Comparison of ENCODE assay signal across 1 cellular context in genomic region chr3:43155464-43156121, GRCh38.
TF ChIP-seq lines count a peak whose summit lies in the region.

No MANE protein-coding gene starts in this region.

TF ChIP-seq in K562, 482 proteins besides CTCF, POLR2A, EP300 and RAD21 (continued from another document):
- TF ChIP-seq ZNF449 (CRISPR knock-in tag; IDR thresholded peaks at IDR 0.05) (no peak), PTTG1 (tag; IDR thresholded peaks at IDR 0.05; ENCODE audit: low read depth) (no peak), ZNF232 (CRISPR knock-in tag; IDR thresholded peaks at IDR 0.05) (no peak), SMC3 (conservative IDR thresholded peaks at IDR 0.05; ENCODE audit: insufficient read depth, low read depth, low read length) (peak; percentile 62), ZNF165 (CRISPR knock-in tag; IDR thresholded peaks at IDR 0.05; ENCODE audit: borderline replicate concordance) (no peak), ZBTB34 (CRISPR knock-in tag; IDR thresholded peaks at IDR 0.05) (no peak), ZNF699 (CRISPR knock-in tag; IDR thresholded peaks at IDR 0.05; ENCODE audit: insufficient replicate concordance) (no peak), BDP1 (IDR thresholded peaks at IDR 0.05; ENCODE audit: insufficient read depth, insufficient read length) (no peak), CXXC5 (CRISPR knock-in tag; IDR thresholded peaks at IDR 0.05) (no peak), THRB (CRISPR knock-in tag; conservative IDR thresholded peaks at IDR 0.05) (0 out of 2 replicates have a peak, but pooled peaks have one; percentile 38), TRIM25 (IDR thresholded peaks at IDR 0.05; ENCODE audit: borderline replicate concordance) (no peak), ZNF518B (CRISPR knock-in tag; IDR thresholded peaks at IDR 0.05) (no peak), ZKSCAN1 (IDR thresholded peaks at IDR 0.05; ENCODE audit: low read depth, low read length) (no peak)
